Comparison of ENCODE assay signal across 8 cellular contexts in the genomic region with DNA sequence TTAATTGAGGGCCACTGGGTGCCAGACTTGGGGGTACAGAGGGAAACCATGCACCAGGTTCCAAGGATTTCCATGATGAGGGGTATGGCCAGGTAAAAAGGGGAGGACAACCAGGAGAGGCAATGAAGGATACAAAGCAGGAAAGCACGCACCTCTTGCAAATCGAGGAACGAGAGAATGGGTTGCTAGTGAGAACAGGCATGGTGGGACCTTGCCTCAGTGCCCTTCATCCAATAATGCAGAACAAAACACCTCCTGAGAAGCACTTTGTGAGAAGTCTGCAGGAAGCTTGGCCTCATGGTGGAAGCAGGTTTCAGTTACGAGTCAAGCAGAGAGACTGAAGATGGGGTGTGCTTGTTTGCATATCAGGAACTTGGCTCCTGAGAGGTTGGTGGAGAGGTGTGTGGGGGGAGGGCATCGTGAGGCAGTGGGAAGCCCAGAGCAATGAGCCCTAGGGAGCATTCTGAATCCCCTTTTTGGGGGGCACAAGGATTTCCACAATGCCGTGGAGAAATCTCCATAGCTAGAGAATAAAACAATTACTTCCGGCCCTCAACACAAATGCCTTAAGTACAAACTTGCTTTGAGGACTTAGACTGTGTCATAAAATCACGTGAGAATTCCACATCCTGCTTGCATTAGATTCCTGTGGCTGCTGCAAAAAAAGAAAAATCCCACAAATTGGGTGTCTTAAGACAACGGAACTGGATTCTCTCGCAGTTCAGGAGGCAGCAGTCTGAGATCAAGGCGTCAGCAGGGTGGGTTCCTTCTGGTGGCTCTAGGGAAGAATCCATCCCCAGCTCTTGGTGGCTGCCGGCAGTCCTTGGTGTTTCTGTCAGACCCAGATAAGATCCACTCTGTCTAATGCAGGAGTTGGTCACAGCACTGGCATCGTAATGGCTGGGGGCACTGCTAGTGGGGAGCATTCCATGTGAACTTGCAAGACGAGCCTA. TPM values are rescaled to one million over a fixed set of nuclear protein-coding genes. Genes with fewer than 3 reads are reported as not detected.
DNase-seq lines count a peak whose midpoint lies in the region; ATAC-seq, FAIRE-seq and TF ChIP-seq lines count a peak whose summit lies in the region.

No MANE protein-coding gene starts in this region.

- DNase-seq in AG10803 (ENCODE audit: low read depth): peak; percentile 98
- DNase-seq in HT1080 (ENCODE audit: low read depth): peak; percentile 95
- DNase-seq in astrocyte of the hippocampus (ENCODE audit: low read depth, low spot score): peak; percentile 95
- no peak for DNase-seq in right lobe of liver
- DNase-seq in NCI-H2081 treated with DMSO at 0.1 percent for 48 hours (lab: John Stamatoyannopoulos, UW): no peak
- no peak for DNase-seq in NCI-H2029 treated with DMSO at 0.1 percent for 48 hours (lab: John Stamatoyannopoulos, UW)
- DNase-seq in D721Med (ENCODE audit: insufficient read length, low spot score): no peak

- intact Hi-C loops in right lobe of liver (cut with DNase I): no loop called here

- H3K4me3 ChIP-seq in AG10803 (ENCODE audit: low read length) (peak overlapping the region; percentile 56), right lobe of liver (no peak overlapping the region)

- ATAC-seq in right lobe of liver: peak; percentile 65 to 79 (median 71)
- no peak for ATAC-seq in GM19395 (IDR thresholded peaks at IDR 0.05; ENCODE audit: unreplicated experiment)

- H3K27ac ChIP-seq in right lobe of liver: no peak overlapping the region

- H3K27me3 ChIP-seq in right lobe of liver: no peaks in the 10 kb centered on the region

- no peak for TF ChIP-seq CTCF in AG10803 (conservative IDR thresholded peaks at IDR 0.05; ENCODE audit: low read length)
- no peak for TF ChIP-seq CTCF in right lobe of liver (IDR thresholded peaks at IDR 0.05)
- no peak for TF ChIP-seq CTCF in D721Med (IDR thresholded peaks at IDR 0.05; ENCODE audit: insufficient read depth, missing control alignments)

- 22% methylated on average over 10 of the region's 14 CpGs for WGBS in right lobe of liver (ENCODE audit: insufficient coverage, low coverage, low lambda C conversion rate, missing lambda C conversion rate)

- H3K36me3 ChIP-seq in right lobe of liver: no peaks in the 10 kb centered on the region

- no peak for FAIRE-seq in D721Med (lab: Jason Lieb, UNC)

- TF ChIP-seq POLR2A in right lobe of liver (IDR thresholded peaks at IDR 0.05): no peak

- H3K4me1 ChIP-seq in right lobe of liver: no peaks in the 10 kb centered on the region

- H3K9me3 ChIP-seq in right lobe of liver: no peaks in the 10 kb centered on the region

RNA-seq across cellular contexts. Expression of gene BACE2, which starts 54.9 kb away (rescaled TPM):
- total RNA-seq in HT1080 (2014; rRNA removed; shearing (Covaris generic)): 37.6 and 46.0 TPM in 2 replicates
- 68.8 and 71.4 TPM in 2 replicates for polyA plus RNA-seq in HT1080 (2015; cell fraction: cytosol; rRNA removed)
- 40.7 and 49.0 TPM in 2 replicates for polyA plus RNA-seq in HT1080 (2015; cell fraction: nucleus; rRNA removed)
- total RNA-seq in right lobe of liver: 1 to 10 TPM; 4.3 to 7.9 (median 5.4) TPM

Comparison
In these comparisons a context has a peak if more than half of its experiments do, and no peak if none do; other contexts are left out.
1. DNase-seq: peak in AG10803 (single experiment), HT1080 (single experiment) and astrocyte of the hippocampus (single experiment); none in right lobe of liver (0 of 3), NCI-H2081 treated with DMSO at 0.1 percent for 48 hours (single experiment), NCI-H2029 treated with DMSO at 0.1 percent for 48 hours (single experiment) and D721Med (single experiment).